Comparison of ENCODE assay signal across 8 cellular contexts in the genomic region with DNA sequence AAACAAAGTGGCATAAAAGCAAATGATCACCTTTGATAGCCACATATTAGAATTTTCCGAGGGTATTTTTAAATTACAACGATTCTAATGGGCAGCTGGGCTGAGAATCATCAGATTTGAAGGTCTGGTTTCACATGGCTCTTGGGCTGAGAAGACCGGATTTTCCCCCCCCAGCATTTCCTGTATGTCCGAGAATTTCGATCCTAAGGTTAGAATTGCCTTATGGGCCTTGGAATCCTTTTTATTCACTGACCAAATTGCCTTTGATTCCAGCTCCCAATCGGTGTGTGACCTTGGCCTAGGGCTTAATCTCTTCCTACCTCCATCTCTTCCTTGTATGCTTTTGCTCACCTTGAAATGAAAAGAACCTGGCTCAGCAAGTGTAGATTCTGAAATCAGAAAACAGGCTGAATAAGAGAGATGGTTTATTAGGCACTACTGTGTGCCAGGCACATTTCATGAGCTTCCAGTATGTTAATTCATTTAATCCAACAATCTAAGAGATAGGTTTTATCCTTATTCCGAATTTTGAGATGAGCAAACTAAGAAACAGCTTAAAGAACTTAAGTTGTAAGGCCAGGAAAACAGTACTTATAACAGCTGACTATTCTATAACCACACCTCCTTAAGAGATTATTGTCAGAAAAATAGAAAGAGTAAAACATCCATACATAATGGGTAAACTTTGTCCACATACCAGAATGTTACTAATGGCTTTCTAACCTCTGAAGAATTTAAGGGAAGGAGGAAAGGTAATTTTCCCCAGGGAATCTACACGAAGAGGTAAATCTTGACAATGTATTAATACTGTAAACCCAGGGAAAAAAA.
DNase-seq lines count a peak whose midpoint lies in the region; ATAC-seq and TF ChIP-seq lines count a peak whose summit lies in the region.

No MANE protein-coding gene starts in this region.

- peaks cover 9% of the 10 kb centered on the region for H4K20me1 ChIP-seq in KMS-11 (ENCODE audit: insufficient read depth)

- no peaks in the 10 kb centered on the region for H3K9me3 ChIP-seq in muscle layer of duodenum (ENCODE audit: control insufficient read depth in 1 of 2, low read length in 2 of 2)

- H3K36me3 ChIP-seq in KMS-11 (ENCODE audit: insufficient read depth) (peaks cover 8% of the 10 kb centered on the region), muscle layer of duodenum (ENCODE audit: control insufficient read depth in 1 of 2, insufficient read depth in 2 of 2, low read length in 2 of 2) (no peaks in the 10 kb centered on the region)

- peak overlapping the region; percentile 93 for H3K4me2 ChIP-seq in KMS-11

- peak overlapping the region; percentile 100 for H3K27ac ChIP-seq in C4-2B
- H3K27ac ChIP-seq in KMS-11, result peak overlapping the region; percentile 99
- H3K27ac ChIP-seq in caudate nucleus (ENCODE audit: low read depth, low read length), result peak overlapping the region; percentile 1
- peak overlapping the region; percentile 99 for H3K27ac ChIP-seq in muscle layer of duodenum (ENCODE audit: low read length)

- no peak for TF ChIP-seq CTCF in C4-2B (conservative IDR thresholded peaks at IDR 0.05)
- no peak for TF ChIP-seq CTCF in KMS-11 (conservative IDR thresholded peaks at IDR 0.05; ENCODE audit: low read depth, low read length)

- H3K4me1 ChIP-seq in KMS-11 (ENCODE audit: low read depth, poor library complexity, severe bottlenecking) (peaks cover 46% of the 10 kb centered on the region), muscle layer of duodenum (ENCODE audit: control insufficient read depth in 1 of 2, insufficient read depth in 2 of 2, low read length in 2 of 2) (peaks cover 18 to 30% of the 10 kb centered on the region in 2 donors)

- no peak overlapping the region for H2AFZ ChIP-seq in KMS-11 (ENCODE audit: low read depth)

- peak overlapping the region; percentile 99 for H3K9ac ChIP-seq in KMS-11

- ATAC-seq in HG03097 (IDR thresholded peaks at IDR 0.05; ENCODE audit: low FRiP score, unreplicated experiment) (no peak), HG02763 (IDR thresholded peaks at IDR 0.05; ENCODE audit: unreplicated experiment) (no peak), HG03108 (IDR thresholded peaks at IDR 0.05; ENCODE audit: unreplicated experiment) (no peak)

- H3K27me3 ChIP-seq in KMS-11 (ENCODE audit: insufficient read depth, low read depth) (no peaks in the 10 kb centered on the region), muscle layer of duodenum (ENCODE audit: low read depth, low read length) (no peaks in the 10 kb centered on the region)

- no peak for DNase-seq in caudate nucleus (lab: John Stamatoyannopoulos, UW)
- no peak for DNase-seq in T1000 (lab: John Stamatoyannopoulos, UW)

- H3K79me2 ChIP-seq in KMS-11 (ENCODE audit: insufficient read depth, low read depth), result peaks cover 63% of the 10 kb centered on the region

- no peak overlapping the region for H3K4me3 ChIP-seq in KMS-11 (IDR thresholded peaks at IDR 0.05; ENCODE audit: insufficient read depth, low read depth, low read length)
- peak overlapping the region; percentile 94 to 96 for H3K4me3 ChIP-seq in muscle layer of duodenum (ENCODE audit: low read depth in 1 of 2, low read length in 2 of 2)

Comparison
In these comparisons a context has a peak if more than half of its experiments do, and no peak if none do; other contexts are left out.
1. H3K27ac ChIP-seq: peak in every context shown above with its lines; median percentile 100 in C4-2B; 99 in KMS-11; 99 in muscle layer of duodenum; 1 in caudate nucleus.